15 cellular contexts compared by ENCODE assay signal in the genomic region with DNA sequence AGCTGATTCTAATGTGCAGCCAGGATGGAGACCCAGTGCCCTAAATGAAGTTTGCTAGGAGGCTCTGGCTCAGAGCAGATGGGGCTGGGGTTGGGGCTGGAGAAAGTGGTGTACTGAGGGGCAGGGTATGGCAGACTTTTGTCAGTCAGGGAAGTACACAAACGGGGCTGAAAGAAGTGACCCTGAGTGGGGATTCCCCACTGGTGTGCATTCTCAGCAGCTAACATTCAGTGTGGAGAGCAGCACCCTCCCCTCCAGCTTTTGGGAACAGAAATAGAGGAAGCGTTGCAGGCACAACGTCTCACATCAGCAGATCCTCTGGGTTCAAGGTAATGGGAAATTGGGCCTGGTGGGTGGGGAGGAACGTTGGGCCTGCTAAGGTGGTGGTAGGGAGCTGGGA.
DNase-seq lines count a peak whose midpoint lies in the region; ATAC-seq and TF ChIP-seq lines count a peak whose summit lies in the region.
"Had no signal": no experiment of that assay in that cellular context is flagged by ENCODE, and none has a peak within 500 bp of the region (broad histone marks: within the 10 kb centered on the region; RNA-seq: fewer than 3 reads in every experiment).

No MANE protein-coding gene starts in this region.

- no peak for DNase-seq in NCI-H2196 treated with DMSO at 0.1 percent for 48 hours (lab: John Stamatoyannopoulos, UW; ENCODE audit: unreplicated experiment)
- no peak for DNase-seq in HK-2 (ENCODE audit: unreplicated experiment)
- DNase-seq in sciatic nerve (ENCODE audit: low spot score), result no peak
- DNase-seq: activated naive CD8-positive, alpha-beta T cell treated with anti-CD3 and anti-CD28 coated beads, Interleukin-2, amount 10 ng/mL, durations not matched to agents 7 days and 5 days; DMS53; HFFc6; NCI-H1436; NCI-H526 treated with DMSO at 0.1 percent for 48 hours; stimulated activated CD8-positive, alpha-beta memory T cell treated with anti-CD3 and anti-CD28 coated beads, Interleukin-4, amount 100 ng/mL, for 48 hours had no signal

- ATAC-seq in GM18505 (IDR thresholded peaks at IDR 0.05; ENCODE audit: unreplicated experiment) (peak; percentile 40), GM19463 (IDR thresholded peaks at IDR 0.05; ENCODE audit: unreplicated experiment) (peak; percentile 39), HG02798 (IDR thresholded peaks at IDR 0.05; ENCODE audit: poor library complexity, unreplicated experiment) (peak; percentile 61), HG03469 (IDR thresholded peaks at IDR 0.05; ENCODE audit: unreplicated experiment) (peak; percentile 27), sciatic nerve (no peak), SK-N-SH treated with all-trans-retinoic acid at 6 μM for 48 hours (no peak)
- ATAC-seq: Right ventricle myocardium inferior had no signal

- intact Hi-C loops in sciatic nerve (cut with DNase I), result no loop called here

- TF ChIP-seq POLR2A in GM18505 (IDR thresholded peaks at IDR 0.05; ENCODE audit: borderline replicate concordance, extremely low read depth, insufficient read depth, insufficient read length), result no peak

TF ChIP-seq in SK-N-SH treated with all-trans-retinoic acid at 6 μM for 48 hours, 23 proteins besides CTCF, POLR2A, EP300 and RAD21:
- TF ChIP-seq ESRRG (CRISPR knock-in tag; IDR thresholded peaks at IDR 0.05) (no peak), ZNF565 (CRISPR knock-in tag; conservative IDR thresholded peaks at IDR 0.05; ENCODE audit: low read depth) (no peak), ZFP30 (CRISPR knock-in tag; IDR thresholded peaks at IDR 0.05) (no peak), ZC3H10 (CRISPR knock-in tag; IDR thresholded peaks at IDR 0.05) (no peak), ISL1 (CRISPR knock-in tag; IDR thresholded peaks at IDR 0.05) (no peak), TCF4 (CRISPR knock-in tag; IDR thresholded peaks at IDR 0.05; ENCODE audit: borderline replicate concordance) (no peak), OSR1 (CRISPR knock-in tag; IDR thresholded peaks at IDR 0.05) (no peak), ARNTL (CRISPR knock-in tag; IDR thresholded peaks at IDR 0.05; ENCODE audit: borderline replicate concordance, low read depth) (no peak), CSDC2 (CRISPR knock-in tag; IDR thresholded peaks at IDR 0.05) (no peak)
- TF ChIP-seq, protein P1, sequence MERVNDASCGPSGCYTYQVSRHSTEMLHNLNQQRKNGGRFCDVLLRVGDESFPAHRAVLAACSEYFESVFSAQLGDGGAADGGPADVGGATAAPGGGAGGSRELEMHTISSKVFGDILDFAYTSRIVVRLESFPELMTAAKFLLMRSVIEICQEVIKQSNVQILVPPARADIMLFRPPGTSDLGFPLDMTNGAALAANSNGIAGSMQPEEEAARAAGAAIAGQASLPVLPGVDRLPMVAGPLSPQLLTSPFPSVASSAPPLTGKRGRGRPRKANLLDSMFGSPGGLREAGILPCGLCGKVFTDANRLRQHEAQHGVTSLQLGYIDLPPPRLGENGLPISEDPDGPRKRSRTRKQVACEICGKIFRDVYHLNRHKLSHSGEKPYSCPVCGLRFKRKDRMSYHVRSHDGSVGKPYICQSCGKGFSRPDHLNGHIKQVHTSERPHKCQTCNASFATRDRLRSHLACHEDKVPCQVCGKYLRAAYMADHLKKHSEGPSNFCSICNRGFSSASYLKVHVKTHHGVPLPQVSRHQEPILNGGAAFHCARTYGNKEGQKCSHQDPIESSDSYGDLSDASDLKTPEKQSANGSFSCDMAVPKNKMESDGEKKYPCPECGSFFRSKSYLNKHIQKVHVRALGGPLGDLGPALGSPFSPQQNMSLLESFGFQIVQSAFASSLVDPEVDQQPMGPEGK (CRISPR knock-in tag; IDR thresholded peaks at IDR 0.05; ENCODE audit: borderline replicate concordance), result no peak
- TF ChIP-seq, protein P2, sequence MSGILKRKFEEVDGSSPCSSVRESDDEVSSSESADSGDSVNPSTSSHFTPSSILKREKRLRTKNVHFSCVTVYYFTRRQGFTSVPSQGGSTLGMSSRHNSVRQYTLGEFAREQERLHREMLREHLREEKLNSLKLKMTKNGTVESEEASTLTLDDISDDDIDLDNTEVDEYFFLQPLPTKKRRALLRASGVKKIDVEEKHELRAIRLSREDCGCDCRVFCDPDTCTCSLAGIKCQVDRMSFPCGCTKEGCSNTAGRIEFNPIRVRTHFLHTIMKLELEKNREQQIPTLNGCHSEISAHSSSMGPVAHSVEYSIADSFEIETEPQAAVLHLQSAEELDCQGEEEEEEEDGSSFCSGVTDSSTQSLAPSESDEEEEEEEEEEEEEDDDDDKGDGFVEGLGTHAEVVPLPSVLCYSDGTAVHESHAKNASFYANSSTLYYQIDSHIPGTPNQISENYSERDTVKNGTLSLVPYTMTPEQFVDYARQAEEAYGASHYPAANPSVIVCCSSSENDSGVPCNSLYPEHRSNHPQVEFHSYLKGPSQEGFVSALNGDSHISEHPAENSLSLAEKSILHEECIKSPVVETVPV (CRISPR knock-in tag; IDR thresholded peaks at IDR 0.05), result no peak

Comparison
In these comparisons a context has a peak if more than half of its experiments do, and no peak if none do; other contexts are left out.
1. ATAC-seq: peak in GM18505 (single experiment), GM19463 (single experiment), HG02798 (single experiment) and HG03469 (single experiment); none in sciatic nerve (single experiment) and SK-N-SH treated with all-trans-retinoic acid at 6 μM for 48 hours (single experiment).